In the genomic region with DNA sequence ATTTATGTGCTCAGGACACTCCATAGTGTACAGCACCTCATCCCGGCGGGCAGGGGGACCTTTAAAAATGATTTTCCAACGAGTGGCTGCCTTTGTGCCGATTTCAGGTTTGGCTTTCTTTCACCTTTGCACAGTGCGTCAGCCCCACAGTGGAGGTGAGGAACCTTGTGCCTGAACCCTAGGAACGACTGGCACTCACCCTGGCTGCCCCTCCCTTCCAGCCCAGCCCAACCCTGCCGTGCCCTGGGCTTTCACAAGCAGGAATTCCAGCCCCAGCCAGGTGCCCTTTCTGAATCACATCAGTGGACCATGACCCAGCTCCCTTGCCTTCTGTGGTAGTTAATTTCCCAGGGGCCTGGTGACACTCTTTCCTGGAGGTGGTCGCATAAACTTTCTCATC, we compare ENCODE assay signal across 8 cellular contexts. TPM values are rescaled to one million over a fixed set of nuclear protein-coding genes. Genes with fewer than 3 reads are reported as not detected.
DNase-seq lines count a peak whose midpoint lies in the region; ATAC-seq, FAIRE-seq and TF ChIP-seq lines count a peak whose summit lies in the region.

No MANE protein-coding gene starts in this region.

- intact Hi-C loops in right lobe of liver (cut with DNase I): no loop called here

- H3K27me3 Mint-ChIP-seq in activated CD8-positive, alpha-beta memory T cell treated with anti-CD3 and anti-CD28 coated beads, Interleukin-2, amount 10 ng/mL, durations not matched to agents 7 days and 5 days: no peaks in the 10 kb centered on the region
- H3K27me3 Mint-ChIP-seq in astrocyte (ENCODE audit: low read depth, unreplicated experiment): no peaks in the 10 kb centered on the region

- ATAC-seq in activated CD8-positive, alpha-beta memory T cell treated with anti-CD3 and anti-CD28 coated beads, Interleukin-2, amount 10 ng/mL, durations not matched to agents 7 days and 5 days: no peak
- ATAC-seq in right lobe of liver (peak; percentile 9 to 63 (median 36)), HG02678 (IDR thresholded peaks at IDR 0.05; ENCODE audit: unreplicated experiment) (no peak), GM19023 (IDR thresholded peaks at IDR 0.05; ENCODE audit: unreplicated experiment) (no peak)

- no peak overlapping the region for H3K9ac ChIP-seq in astrocyte (ENCODE audit: low read length)

- H4K20me1 ChIP-seq in astrocyte (ENCODE audit: insufficient read depth, low read length): no peaks in the 10 kb centered on the region

- H3K4me1 ChIP-seq in astrocyte (ENCODE audit: insufficient read depth, low read length): peaks cover 5% of the 10 kb centered on the region
- peaks cover 0 to 11% (median 0%) of the 10 kb centered on the region in 4 donors for H3K4me1 ChIP-seq in right lobe of liver
- peaks cover 35% of the 10 kb centered on the region for H3K4me1 ChIP-seq in suprapubic skin

- TF ChIP-seq POLR2A in right lobe of liver (IDR thresholded peaks at IDR 0.05) (no peak), suprapubic skin (IDR thresholded peaks at IDR 0.05) (no peak)

- H3K4me1 Mint-ChIP-seq in activated CD8-positive, alpha-beta memory T cell treated with anti-CD3 and anti-CD28 coated beads, Interleukin-2, amount 10 ng/mL, durations not matched to agents 7 days and 5 days: peaks cover 38% of the 10 kb centered on the region
- H3K4me1 Mint-ChIP-seq in astrocyte (ENCODE audit: low read depth, unreplicated experiment): peaks cover 16% of the 10 kb centered on the region

- DNase-seq in activated CD8-positive, alpha-beta memory T cell treated with anti-CD3 and anti-CD28 coated beads, Interleukin-2, amount 10 ng/mL, durations not matched to agents 7 days and 5 days: no peak
- DNase-seq in activated CD8-positive, alpha-beta memory T cell treated with anti-CD3 and anti-CD28 coated beads for 24 hours: no peak
- no peak for DNase-seq in astrocyte (ENCODE audit: low read depth)
- DNase-seq in right lobe of liver: peak; percentile 58 to 81 (median 62)
- no peak for DNase-seq in suprapubic skin (ENCODE audit: low spot score in 2 of 2)
- no peak for DNase-seq in NK-92 (lab: John Stamatoyannopoulos, UW; ENCODE audit: unreplicated experiment)

- no peaks in the 10 kb centered on the region for H3K27me3 ChIP-seq in astrocyte (ENCODE audit: insufficient read depth, low read length)
- H3K27me3 ChIP-seq in right lobe of liver: no peaks in the 10 kb centered on the region
- no peaks in the 10 kb centered on the region for H3K27me3 ChIP-seq in suprapubic skin

- WGBS in right lobe of liver (ENCODE audit: insufficient coverage, low coverage, low lambda C conversion rate, missing lambda C conversion rate): 40% methylated on average over 1 of the region's 8 CpGs
- WGBS in suprapubic skin: 40% methylated on average over 8 of the region's 8 CpGs

- TF ChIP-seq CTCF in astrocyte (IDR thresholded peaks at IDR 0.05; ENCODE audit: insufficient read depth, low read depth, low read length) (no peak), right lobe of liver (IDR thresholded peaks at IDR 0.05) (no peak), suprapubic skin (IDR thresholded peaks at IDR 0.05) (no peak)

- no peaks in the 10 kb centered on the region for H3K9me3 Mint-ChIP-seq in activated CD8-positive, alpha-beta memory T cell treated with anti-CD3 and anti-CD28 coated beads, Interleukin-2, amount 10 ng/mL, durations not matched to agents 7 days and 5 days (ENCODE audit: low read depth)
- no peaks in the 10 kb centered on the region for H3K9me3 Mint-ChIP-seq in astrocyte (ENCODE audit: unreplicated experiment)

- H3K36me3 Mint-ChIP-seq in activated CD8-positive, alpha-beta memory T cell treated with anti-CD3 and anti-CD28 coated beads, Interleukin-2, amount 10 ng/mL, durations not matched to agents 7 days and 5 days: peaks cover 7% of the 10 kb centered on the region
- no peaks in the 10 kb centered on the region for H3K36me3 Mint-ChIP-seq in astrocyte (ENCODE audit: low read depth, unreplicated experiment)

- H3K9me3 ChIP-seq in astrocyte (ENCODE audit: insufficient read depth, low read depth, low read length): no peaks in the 10 kb centered on the region
- H3K9me3 ChIP-seq in right lobe of liver: no peaks in the 10 kb centered on the region
- no peaks in the 10 kb centered on the region for H3K9me3 ChIP-seq in suprapubic skin

- TF ChIP-seq EP300 in suprapubic skin (IDR thresholded peaks at IDR 0.05): no peak

- H3K27ac Mint-ChIP-seq in activated CD8-positive, alpha-beta memory T cell treated with anti-CD3 and anti-CD28 coated beads, Interleukin-2, amount 10 ng/mL, durations not matched to agents 7 days and 5 days: no peak overlapping the region
- H3K27ac Mint-ChIP-seq in astrocyte (ENCODE audit: unreplicated experiment): no peak overlapping the region

- FAIRE-seq in astrocyte (lab: Jason Lieb, UNC): no peak

- H3K27ac ChIP-seq in astrocyte (ENCODE audit: low read depth, low read length): no peak overlapping the region
- H3K27ac ChIP-seq in right lobe of liver: no peak overlapping the region
- H3K27ac ChIP-seq in suprapubic skin: no peak overlapping the region

- CTCF ChIA-PET in activated CD8-positive, alpha-beta memory T cell treated with anti-CD3 and anti-CD28 coated beads, Interleukin-2, amount 10 ng/mL, durations not matched to agents 7 days and 5 days (lab: Charles Lee): no interaction called here

- peak overlapping the region; percentile 83 for H3K4me3 Mint-ChIP-seq in activated CD8-positive, alpha-beta memory T cell treated with anti-CD3 and anti-CD28 coated beads, Interleukin-2, amount 10 ng/mL, durations not matched to agents 7 days and 5 days
- H3K4me3 Mint-ChIP-seq in astrocyte (ENCODE audit: unreplicated experiment): peak overlapping the region; percentile 54

- H3K36me3 ChIP-seq in astrocyte (ENCODE audit: insufficient read depth, low read length): no peaks in the 10 kb centered on the region
- H3K36me3 ChIP-seq in right lobe of liver: no peaks in the 10 kb centered on the region
- H3K36me3 ChIP-seq in suprapubic skin: no peaks in the 10 kb centered on the region

- H3K4me2 ChIP-seq in astrocyte (ENCODE audit: low read length): peak overlapping the region; percentile 94

- no peak overlapping the region for H2AFZ ChIP-seq in astrocyte (ENCODE audit: low read depth, low read length)

- H3K4me3 ChIP-seq in astrocyte (ENCODE audit: insufficient read depth, low read depth, low read length) (no peak overlapping the region), right lobe of liver (no peak overlapping the region), suprapubic skin (peak overlapping the region; percentile 66)

- H3K79me2 ChIP-seq in astrocyte (ENCODE audit: insufficient read depth, low read length): peaks cover 3% of the 10 kb centered on the region

RNA-seq across cellular contexts. Expression of a gene that starts 1.3 kb away (rescaled TPM):
- 10 to 100 TPM; 15.9 to 22.2 TPM for total RNA-seq in activated CD8-positive, alpha-beta memory T cell treated with anti-CD3 and anti-CD28 coated beads, Interleukin-2, amount 10 ng/mL, durations not matched to agents 7 days and 5 days
- total RNA-seq in astrocyte (17.3 and 17.6 TPM in 2 replicates), right lobe of liver (1 to 10 TPM; 1.3 to 7.9 (median 2.8) TPM), suprapubic skin (10 to 100 TPM; 35.5 to 71.2 (median 58.7) TPM)

Comparison
In these comparisons a context has a peak if more than half of its experiments do, and no peak if none do; other contexts are left out.
1. ATAC-seq: peak in right lobe of liver (4 of 4); none in activated CD8-positive, alpha-beta memory T cell treated with anti-CD3 and anti-CD28 coated beads, Interleukin-2, amount 10 ng/mL, durations not matched to agents 7 days and 5 days (single experiment), HG02678 (single experiment) and GM19023 (single experiment).
2. DNase-seq: peak in right lobe of liver (3 of 3); none in activated CD8-positive, alpha-beta memory T cell treated with anti-CD3 and anti-CD28 coated beads, Interleukin-2, amount 10 ng/mL, durations not matched to agents 7 days and 5 days (single experiment), activated CD8-positive, alpha-beta memory T cell treated with anti-CD3 and anti-CD28 coated beads for 24 hours (single experiment), astrocyte (single experiment), suprapubic skin (0 of 2) and NK-92 (single experiment).